In the genomic region with DNA sequence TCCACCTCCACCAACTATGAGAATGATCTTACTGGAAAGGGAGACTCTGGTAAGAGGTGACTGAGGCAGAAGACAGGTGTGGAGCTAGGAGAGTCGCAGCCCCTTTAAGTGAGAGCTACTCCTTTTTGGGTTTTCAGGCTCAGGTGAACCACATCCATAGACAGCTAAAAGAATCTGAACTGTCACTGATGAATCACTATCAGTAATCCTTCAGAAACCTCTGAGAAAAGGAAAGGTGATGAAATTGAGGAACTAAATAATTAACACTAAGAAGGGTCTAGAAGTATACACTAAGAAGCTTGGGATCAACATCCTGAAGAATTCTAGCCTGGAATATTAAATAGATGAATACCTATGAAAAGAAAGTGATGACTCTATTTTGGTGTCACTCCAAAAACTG, we compare ENCODE assay signal across 18 cellular contexts.
DNase-seq lines count a peak whose midpoint lies in the region; FAIRE-seq and TF ChIP-seq lines count a peak whose summit lies in the region.
"Had no signal": no experiment of that assay in that cellular context is flagged by ENCODE, and none has a peak within 500 bp of the region (broad histone marks: within the 10 kb centered on the region; RNA-seq: fewer than 3 reads in every experiment).

No MANE protein-coding gene starts in this region.

- H3K79me1 ChIP-seq in H9 (ENCODE audit: insufficient read depth, low read depth, low read length, poor library complexity, severe bottlenecking) (no peaks in the 10 kb centered on the region), H1 (ENCODE audit: low read depth, low read length) (no peaks in the 10 kb centered on the region; the same call in 1 of the 2 replicates), mesendoderm (ENCODE audit: low read length) (peaks cover 5% of the 10 kb centered on the region)

- H4K20me1 ChIP-seq in H9 (ENCODE audit: control insufficient read depth, insufficient read depth, insufficient read length): no peaks in the 10 kb centered on the region
- H4K20me1 ChIP-seq in H1 (replicated peaks in 1 of 2; ENCODE audit: control insufficient read depth in 1 of 2, insufficient read depth in 2 of 2, low read length in 2 of 2): no peaks in the 10 kb centered on the region

- H3K79me2 ChIP-seq in H9 (ENCODE audit: insufficient read depth, low read length) (peaks cover 2% of the 10 kb centered on the region; the same call in 1 of the 2 replicates), H1 (ENCODE audit: control insufficient read depth in 1 of 2, insufficient read depth in 2 of 2, low read length in 2 of 2) (peaks cover 0 to 22% of the 10 kb centered on the region in 2 experiments; a peak in 2 of 4 replicates), mesendoderm (ENCODE audit: control insufficient read depth, insufficient read depth, low read length) (peaks cover 3% of the 10 kb centered on the region)

- no peak overlapping the region for H3K18ac ChIP-seq in H9 (ENCODE audit: insufficient read length, low read depth, low read length)
- peak overlapping the region; percentile 39; the same call in 1 of the 2 replicates for H3K18ac ChIP-seq in H1 (ENCODE audit: extremely low read depth, low read length)
- H3K18ac ChIP-seq in mesendoderm (ENCODE audit: low read length): no peak overlapping the region

- H3K4me3 Mint-ChIP-seq in H9: no peak overlapping the region
- no peak overlapping the region for H3K4me3 Mint-ChIP-seq in activated CD4-positive, alpha-beta memory T cell treated with anti-CD3 and anti-CD28 coated beads, Interleukin-2, amount 10 ng/mL, durations not matched to agents 7 days and 5 days
- H3K4me3 Mint-ChIP-seq: activated naive CD8-positive, alpha-beta T cell treated with anti-CD3 and anti-CD28 coated beads, Interleukin-2, amount 10 ng/mL, durations not matched to agents 7 days and 5 days; activated T-cell treated with anti-CD3 and anti-CD28 coated beads, Interleukin-2, amount 50 U/mL, for 24 hours; CD4-positive, alpha-beta memory T cell; HFFc6; stimulated activated naive B cell treated with anti-CD40 and anti-IgM and Interleukin-4, amounts not matched to agents 10 μg/mL and 1 μg/mL and 100 μg/mL, for 72 hours had no signal

- H3K14ac ChIP-seq in H9 (ENCODE audit: insufficient read depth, low read length) (no peak overlapping the region), H1 (ENCODE audit: insufficient read length) (no peak overlapping the region)

- H3K36me3 ChIP-seq in H1 (ENCODE audit: control insufficient read depth in 2 of 4, insufficient read depth in 4 of 4, low read length in 3 of 4): peaks cover 0 to 3% (median 0%) of the 10 kb centered on the region in 4 experiments; a peak in 1 of 8 replicates
- H3K36me3 ChIP-seq in mesendoderm (ENCODE audit: control insufficient read depth, insufficient read depth, low read length): no peaks in the 10 kb centered on the region

- H3K9me3 ChIP-seq in H9 (ENCODE audit: control insufficient read depth, low read depth, low read length): no peaks in the 10 kb centered on the region
- no peaks in the 10 kb centered on the region for H3K9me3 ChIP-seq in H1 (ENCODE audit: insufficient read depth in 2 of 2, low read depth in 1 of 2, low read length in 1 of 2)

- H2BK12ac ChIP-seq in H9 (ENCODE audit: insufficient read length, low read depth, low read length) (no peak overlapping the region), H1 (ENCODE audit: low read depth, low read length) (peak overlapping the region; percentile 75)

- peaks cover 0 to 5% (median 3%) of the 10 kb centered on the region in 3 experiments; a peak in 3 of 7 replicates for H3K36me3 Mint-ChIP-seq in H9 (ENCODE audit: insufficient read depth in 1 of 3, low read depth in 3 of 3)
- H3K36me3 Mint-ChIP-seq in activated CD4-positive, alpha-beta memory T cell treated with anti-CD3 and anti-CD28 coated beads, Interleukin-2, amount 10 ng/mL, durations not matched to agents 7 days and 5 days (ENCODE audit: low read depth): no peaks in the 10 kb centered on the region
- H3K36me3 Mint-ChIP-seq: activated naive CD8-positive, alpha-beta T cell treated with anti-CD3 and anti-CD28 coated beads, Interleukin-2, amount 10 ng/mL, durations not matched to agents 7 days and 5 days; CD4-positive, alpha-beta memory T cell; stimulated activated naive B cell treated with anti-CD40 and anti-IgM and Interleukin-4, amounts not matched to agents 10 μg/mL and 1 μg/mL and 100 μg/mL, for 72 hours had no signal

- H3K4me3 ChIP-seq in H1 (ENCODE audit: extremely low read depth in 1 of 4, insufficient read depth in 2 of 4, low read depth in 3 of 4, low read length in 4 of 4): no peak overlapping the region
- H3K4me3 ChIP-seq in mesendoderm (ENCODE audit: low read length): no peak overlapping the region
- H3K4me3 ChIP-seq: skin epidermis had no signal

- CTCF ChIA-PET in H1 (lab: Charles Lee; ENCODE audit: partially characterized antibody): interaction anchor here (0.6 to 7.6 kb wide), 13 partner anchors 8 to 125 kb away, joined by 3 to 61 read pairs (median 5); no protein-coding TSS in a partner anchor
- CTCF ChIA-PET in activated CD4-positive, alpha-beta memory T cell treated with anti-CD3 and anti-CD28 coated beads, Interleukin-2, amount 10 ng/mL, durations not matched to agents 7 days and 5 days (lab: Charles Lee): no interaction called here

- H3K27ac ChIP-seq in H9 (ENCODE audit: insufficient read length, low read depth, low read length) (no peak overlapping the region), H1 (ENCODE audit: low read depth, low read length) (no peak overlapping the region), mesendoderm (ENCODE audit: low read depth, low read length) (no peak overlapping the region), substantia nigra (ENCODE audit: low read depth, low read length, poor library complexity, severe bottlenecking) (peak overlapping the region; percentile 19)

- WGBS in H9 (ENCODE audit: extremely low coverage, insufficient read length, low lambda C conversion rate): no CpG with 5 or more reads among the region's 1 CpG
- WGBS in H1 (ENCODE audit: extremely low coverage in 1 of 2, insufficient coverage in 1 of 2, insufficient read length in 1 of 2, insufficient replicate concordance in 2 of 2, low coverage in 1 of 2, low lambda C conversion rate in 2 of 2, missing lambda C conversion rate in 1 of 2), 2 experiments: 94% methylated on average over 1 of the region's 1 CpG; no CpG with 5 or more reads in 1 of the 2 experiments
- WGBS in mesendoderm (ENCODE audit: extremely low coverage, insufficient coverage, low lambda C conversion rate): no CpG with 5 or more reads among the region's 1 CpG

- no peaks in the 10 kb centered on the region for H3K23me2 ChIP-seq in H9 (ENCODE audit: insufficient read length, low read depth, low read length, poor library complexity, severe bottlenecking)
- no peaks in the 10 kb centered on the region for H3K23me2 ChIP-seq in H1 (ENCODE audit: low read depth, low read length)

- H3T11ph ChIP-seq in H9 (ENCODE audit: low read length): no peak overlapping the region

- no peak for TF ChIP-seq POLR2A in H1 (IDR thresholded peaks at IDR 0.05; ENCODE audit: control extremely low read depth in 1 of 2, low read depth in 2 of 2, low read length in 2 of 2)

- H2BK120ac ChIP-seq in H9 (ENCODE audit: low read depth, low read length, poor library complexity, severe bottlenecking) (no peak overlapping the region), H1 (replicated peaks; ENCODE audit: low read depth, low read length) (no peak overlapping the region), mesendoderm (ENCODE audit: low read depth, low read length) (no peak overlapping the region)

- no peaks in the 10 kb centered on the region for H3K9me3 Mint-ChIP-seq in H9
- H3K9me3 Mint-ChIP-seq in activated CD4-positive, alpha-beta memory T cell treated with anti-CD3 and anti-CD28 coated beads, Interleukin-2, amount 10 ng/mL, durations not matched to agents 7 days and 5 days: no peaks in the 10 kb centered on the region
- H3K9me3 Mint-ChIP-seq: activated naive CD8-positive, alpha-beta T cell treated with anti-CD3 and anti-CD28 coated beads, Interleukin-2, amount 10 ng/mL, durations not matched to agents 7 days and 5 days; activated T-cell treated with anti-CD3 and anti-CD28 coated beads, Interleukin-2, amount 50 U/mL, for 24 hours; CD4-positive, alpha-beta memory T cell; HFFc6; stimulated activated naive B cell treated with anti-CD40 and anti-IgM and Interleukin-4, amounts not matched to agents 10 μg/mL and 1 μg/mL and 100 μg/mL, for 72 hours had no signal

- H3K27ac Mint-ChIP-seq in H9: peak overlapping the region in 2 of 3 experiments; percentile 30 to 57; a peak in 3 of 7 replicates
- no peak overlapping the region for H3K27ac Mint-ChIP-seq in activated CD4-positive, alpha-beta memory T cell treated with anti-CD3 and anti-CD28 coated beads, Interleukin-2, amount 10 ng/mL, durations not matched to agents 7 days and 5 days
- H3K27ac Mint-ChIP-seq: activated naive CD8-positive, alpha-beta T cell treated with anti-CD3 and anti-CD28 coated beads, Interleukin-2, amount 10 ng/mL, durations not matched to agents 7 days and 5 days; activated T-cell treated with anti-CD3 and anti-CD28 coated beads, Interleukin-2, amount 50 U/mL, for 24 hours; CD4-positive, alpha-beta memory T cell; HFFc6; stimulated activated naive B cell treated with anti-CD40 and anti-IgM and Interleukin-4, amounts not matched to agents 10 μg/mL and 1 μg/mL and 100 μg/mL, for 72 hours had no signal

- H3K9ac ChIP-seq in H9 (ENCODE audit: extremely low read depth, insufficient read length, low read length) (no peak overlapping the region), H1 (replicated peaks in 1 of 4; ENCODE audit: extremely low read depth in 1 of 4, low read depth in 3 of 4, low read length in 3 of 4) (no peak overlapping the region), mesendoderm (ENCODE audit: low read length) (no peak overlapping the region)

- no peak for TF ChIP-seq EP300 in H1 (IDR thresholded peaks at IDR 0.05; ENCODE audit: borderline replicate concordance in 1 of 2, low read depth in 2 of 2, low read length in 2 of 2)

- H2AFZ ChIP-seq in H9 (ENCODE audit: low read length) (no peak overlapping the region), H1 (ENCODE audit: low read length) (no peak overlapping the region)

- TF ChIP-seq RAD21 in H1 (IDR thresholded peaks at IDR 0.05 in 1 of 2, conservative IDR thresholded peaks at IDR 0.05 in 1 of 2; ENCODE audit: low read depth in 2 of 2, low read length in 2 of 2): no peak

- H3K4me2 ChIP-seq in H9 (ENCODE audit: insufficient read depth, insufficient read length, low read length): no peak overlapping the region
- no peak overlapping the region for H3K4me2 ChIP-seq in H1 (ENCODE audit: insufficient read depth in 1 of 2, low read depth in 2 of 2, low read length in 2 of 2)
- H3K4me2 ChIP-seq in mesendoderm (ENCODE audit: low read length): no peak overlapping the region

- POLR2A ChIA-PET in H1 (lab: Charles Lee; ENCODE audit: partially characterized antibody): interaction anchor here (0.8 to 1.3 kb wide), 4 partner anchors 13 to 122 kb away, joined by 3 read pairs; no protein-coding TSS in a partner anchor
- POLR2A ChIA-PET in activated CD4-positive, alpha-beta memory T cell treated with anti-CD3 and anti-CD28 coated beads, Interleukin-2, amount 10 ng/mL, durations not matched to agents 7 days and 5 days (lab: Charles Lee): no interaction called here

- DNase-seq in H9: no peak
- no peak for DNase-seq in H1 (ENCODE audit: low read depth in 1 of 2, low spot score in 2 of 2)
- no peak for DNase-seq in mesendoderm
- DNase-seq in substantia nigra (lab: John Stamatoyannopoulos, UW): no peak
- DNase-seq in activated CD4-positive, alpha-beta memory T cell treated with anti-CD3 and anti-CD28 coated beads, Interleukin-2, amount 10 ng/mL, durations not matched to agents 7 days and 5 days: no peak
- no peak for DNase-seq in stimulated activated CD4-positive, alpha-beta T cell treated with anti-CD3 and anti-CD28 coated beads, Interleukin-1b, Interleukin-23, amount 100 ng/mL, for 48 hours
- no peak for DNase-seq in middle frontal gyrus (ENCODE audit: extremely low spot score, low spot score)
- no peak for DNase-seq in activated CD4-positive, alpha-beta T cell treated with anti-CD3 and anti-CD28 coated beads for 48 hours
- DNase-seq: activated CD4-positive, alpha-beta T cell treated with anti-CD3 and anti-CD28 coated beads, Interleukin-2, amount 50 U/mL, for 1 hour; activated naive CD8-positive, alpha-beta T cell treated with anti-CD3 and anti-CD28 coated beads, Interleukin-2, amount 10 ng/mL, durations not matched to agents 7 days and 5 days; activated T-cell treated with anti-CD3 and anti-CD28 coated beads, Interleukin-2, amount 50 U/mL, for 24 hours; CD4-positive, alpha-beta memory T cell; HFFc6; hippocampal formation; NCI-H1436 treated with DMSO at 0.1 percent for 48 hours; NCI-H446; stimulated activated naive B cell treated with anti-CD40 and anti-IgM and Interleukin-4, amounts not matched to agents 10 μg/mL and 1 μg/mL and 100 μg/mL, for 72 hours had no signal

- TF ChIP-seq CTCF in H9 (conservative IDR thresholded peaks at IDR 0.05): no peak
- TF ChIP-seq CTCF in H1 (IDR thresholded peaks at IDR 0.05; ENCODE audit: control extremely low read depth in 1 of 3, insufficient read depth in 1 of 3, low read depth in 1 of 3, low read length in 3 of 3): no peak

- no peak overlapping the region for H3K56ac ChIP-seq in H9 (ENCODE audit: insufficient read length, low read depth, low read length)
- no peak overlapping the region for H3K56ac ChIP-seq in H1 (replicated peaks; ENCODE audit: insufficient read length, low read depth, low read length)
- H3K56ac ChIP-seq in mesendoderm (ENCODE audit: low read length): peak overlapping the region; percentile 36

- H2BK15ac ChIP-seq in H9 (ENCODE audit: low read depth, low read length): no peak overlapping the region
- H2BK15ac ChIP-seq in H1 (ENCODE audit: low read length): no peak overlapping the region
- no peak overlapping the region for H2BK15ac ChIP-seq in mesendoderm (replicated peaks; ENCODE audit: low read depth)

- H3K27me3 ChIP-seq in H9 (ENCODE audit: insufficient read depth, low read length) (no peaks in the 10 kb centered on the region), H1 (replicated peaks in 1 of 4; ENCODE audit: control insufficient read depth in 3 of 4, extremely low read depth in 1 of 4, insufficient read depth in 3 of 4, low read length in 3 of 4) (no peaks in the 10 kb centered on the region), mesendoderm (ENCODE audit: insufficient read depth, low read length, poor library complexity) (no peaks in the 10 kb centered on the region)

- H3K4me1 Mint-ChIP-seq in H9: peaks cover 60 to 74% of the 10 kb centered on the region in 2 experiments
- no peaks in the 10 kb centered on the region for H3K4me1 Mint-ChIP-seq in activated CD4-positive, alpha-beta memory T cell treated with anti-CD3 and anti-CD28 coated beads, Interleukin-2, amount 10 ng/mL, durations not matched to agents 7 days and 5 days
- H3K4me1 Mint-ChIP-seq: activated naive CD8-positive, alpha-beta T cell treated with anti-CD3 and anti-CD28 coated beads, Interleukin-2, amount 10 ng/mL, durations not matched to agents 7 days and 5 days; CD4-positive, alpha-beta memory T cell had no signal

- FAIRE-seq in H1 (lab: Jason Lieb, UNC): no peak

- H2BK20ac ChIP-seq in H9 (ENCODE audit: low read depth, low read length, poor library complexity, severe bottlenecking): no peak overlapping the region
- H2BK20ac ChIP-seq in H1 (ENCODE audit: low read length): peak overlapping the region; percentile 80; the same call in 1 of the 2 replicates

- H4K5ac ChIP-seq in H9 (ENCODE audit: insufficient read length, low read depth, low read length) (no peak overlapping the region), H1 (ENCODE audit: insufficient read length, low read depth, low read length) (no peak overlapping the region), mesendoderm (ENCODE audit: low read length) (no peak overlapping the region)

- H3K23ac ChIP-seq in H9 (ENCODE audit: insufficient read length, low read depth, low read length) (no peak overlapping the region), H1 (ENCODE audit: insufficient read length) (no peak overlapping the region), mesendoderm (ENCODE audit: low read length) (no peak overlapping the region)

- H3K4me1 ChIP-seq in H9 (ENCODE audit: insufficient read depth, low read length) (peaks cover 21% of the 10 kb centered on the region; the same call in 1 of the 2 replicates), H1 (replicated peaks in 1 of 4; ENCODE audit: control insufficient read depth in 3 of 4, insufficient read depth in 4 of 4, low read length in 3 of 4) (peaks cover 13 to 36% (median 26%) of the 10 kb centered on the region in 4 experiments), mesendoderm (ENCODE audit: control insufficient read depth, low read depth, low read length) (peaks cover 41% of the 10 kb centered on the region)

- H2AK5ac ChIP-seq in H9 (ENCODE audit: insufficient read length, low read length) (no peak overlapping the region), H1 (ENCODE audit: low read depth, low read length) (peak overlapping the region; percentile 32; the same call in 1 of the 2 replicates), mesendoderm (ENCODE audit: low read length) (no peak overlapping the region)

- H4K91ac ChIP-seq in H9 (ENCODE audit: insufficient read length, low read depth, low read length): no peak overlapping the region
- no peak overlapping the region for H4K91ac ChIP-seq in H1 (replicated peaks; ENCODE audit: insufficient read length, low read length)

- H4K8ac ChIP-seq in H9 (replicated peaks; ENCODE audit: insufficient read length, low read depth, low read length) (no peak overlapping the region), H1 (ENCODE audit: extremely low read depth, insufficient read depth, low read length) (no peak overlapping the region), mesendoderm (ENCODE audit: low read depth, low read length) (no peak overlapping the region)

- H2BK5ac ChIP-seq in H9 (ENCODE audit: insufficient read length, low read length) (no peak overlapping the region), H1 (ENCODE audit: low read depth, low read length) (0 out of 2 replicates have a peak overlapping the region, but pooled peaks have one; percentile 53), mesendoderm (ENCODE audit: low read length) (no peak overlapping the region)

- no peaks in the 10 kb centered on the region for H3K27me3 Mint-ChIP-seq in H9 (ENCODE audit: low read depth)
- H3K27me3 Mint-ChIP-seq in activated CD4-positive, alpha-beta memory T cell treated with anti-CD3 and anti-CD28 coated beads, Interleukin-2, amount 10 ng/mL, durations not matched to agents 7 days and 5 days: no peaks in the 10 kb centered on the region
- H3K27me3 Mint-ChIP-seq: activated T-cell treated with anti-CD3 and anti-CD28 coated beads, Interleukin-2, amount 50 U/mL, for 24 hours had no signal

- H3K4ac ChIP-seq in H9 (ENCODE audit: low read depth, low read length) (no peak overlapping the region), H1 (replicated peaks; ENCODE audit: insufficient read length, low read depth, low read length) (no peak overlapping the region), mesendoderm (ENCODE audit: low read depth, low read length) (no peak overlapping the region)
